In genomic region chr4:143421609-143422008, GRCh38 we compare ENCODE assay signal across 18 cellular contexts.
"Had no signal": no experiment of that assay in that cellular context is flagged by ENCODE, and none has a peak within 500 bp of the region (broad histone marks: within the 10 kb centered on the region; RNA-seq: fewer than 3 reads in every experiment).

No MANE protein-coding gene starts in this region.

- ATAC-seq: foreskin keratinocyte; stimulated activated naive CD8-positive, alpha-beta T cell treated with anti-CD3 and anti-CD28 coated beads, Interleukin-15, Interleukin-2, amounts not matched to agents 100 U/mL and 50 U/mL, for 24 hours; T-helper 17 cell had no signal

- DNase-seq: activated CD4-positive, alpha-beta T cell treated with anti-CD3 and anti-CD28 coated beads for 1 hour; activated CD8-positive, alpha-beta memory T cell treated with anti-CD3 and anti-CD28 coated beads for 24 hours; activated CD8-positive, alpha-beta memory T cell treated with anti-CD3 and anti-CD28 coated beads, Interleukin-2, amount 50 U/mL, for 48 hours; activated gamma-delta T cell; adrenal gland; endodermal cell; foreskin keratinocyte; posterior cingulate gyrus; stimulated activated CD4-positive, alpha-beta T cell treated with anti-CD3 and anti-CD28 coated beads, Interleukin-2, amount 100 ng/mL, for 24 hours; stimulated activated naive CD8-positive, alpha-beta T cell treated with anti-CD3 and anti-CD28 coated beads, Interleukin-15, Interleukin-2, amounts not matched to agents 100 U/mL and 50 U/mL, for 24 hours; T-helper 17 cell; transverse colon had no signal

- H3K9me3 ChIP-seq: adrenal gland, right atrium auricular region, transverse colon, vagina had no signal

- H3K4me3 ChIP-seq: adrenal gland, hepatocyte, lung, right atrium auricular region, transverse colon, vagina had no signal

- H3K4me1 ChIP-seq: foreskin keratinocyte, vagina had no signal

- H3K27ac ChIP-seq: adrenal gland, epithelial cell of prostate, foreskin keratinocyte, hepatocyte, right atrium auricular region, transverse colon, vagina, VCaP had no signal

- H2AFZ ChIP-seq: hepatocyte had no signal

- H3K4me2 ChIP-seq: hepatocyte had no signal

- H3K27me3 ChIP-seq: adrenal gland, foreskin keratinocyte, hepatocyte, right atrium auricular region, transverse colon, vagina had no signal
